ENCODE assay signal across 1 cellular context in genomic region chr7:16079723-16080122, GRCh38.
TF ChIP-seq lines count a peak whose summit lies in the region.

No MANE protein-coding gene starts in this region.

TF ChIP-seq in K562, 482 proteins besides CTCF, POLR2A, EP300 and RAD21 (continued from another document):
- TF ChIP-seq ZNF76 (CRISPR knock-in tag; IDR thresholded peaks at IDR 0.05; ENCODE audit: borderline replicate concordance) (no peak), ZNF133 (CRISPR knock-in tag; IDR thresholded peaks at IDR 0.05) (no peak), RNF219 (CRISPR knock-in tag; IDR thresholded peaks at IDR 0.05) (no peak), ZNF77 (CRISPR knock-in tag; IDR thresholded peaks at IDR 0.05) (no peak), ETS1 (conservative IDR thresholded peaks at IDR 0.05; ENCODE audit: control insufficient read depth, low read depth, low read length) (no peak), DMBX1 (CRISPR knock-in tag; IDR thresholded peaks at IDR 0.05; ENCODE audit: borderline replicate concordance) (no peak), ZKSCAN3 (CRISPR knock-in tag; IDR thresholded peaks at IDR 0.05) (no peak), MAFF (IDR thresholded peaks at IDR 0.05; ENCODE audit: low read length) (no peak), MXD1 (CRISPR knock-in tag; IDR thresholded peaks at IDR 0.05; ENCODE audit: borderline replicate concordance, poor library complexity, severe bottlenecking) (no peak), ZKSCAN8 (CRISPR knock-in tag; IDR thresholded peaks at IDR 0.05) (no peak), TOE1 (IDR thresholded peaks at IDR 0.05; ENCODE audit: borderline replicate concordance) (no peak), TOE1 (CRISPR knock-in tag; IDR thresholded peaks at IDR 0.05; ENCODE audit: borderline replicate concordance, low read depth) (no peak), TFAP4 (CRISPR knock-in tag; IDR thresholded peaks at IDR 0.05; ENCODE audit: borderline replicate concordance) (no peak), SMARCE1 (IDR thresholded peaks at IDR 0.05) (no peak), FOXJ3 (CRISPR knock-in tag; IDR thresholded peaks at IDR 0.05) (no peak), NFIC (IDR thresholded peaks at IDR 0.05) (no peak)
- TF ChIP-seq, protein P1, sequence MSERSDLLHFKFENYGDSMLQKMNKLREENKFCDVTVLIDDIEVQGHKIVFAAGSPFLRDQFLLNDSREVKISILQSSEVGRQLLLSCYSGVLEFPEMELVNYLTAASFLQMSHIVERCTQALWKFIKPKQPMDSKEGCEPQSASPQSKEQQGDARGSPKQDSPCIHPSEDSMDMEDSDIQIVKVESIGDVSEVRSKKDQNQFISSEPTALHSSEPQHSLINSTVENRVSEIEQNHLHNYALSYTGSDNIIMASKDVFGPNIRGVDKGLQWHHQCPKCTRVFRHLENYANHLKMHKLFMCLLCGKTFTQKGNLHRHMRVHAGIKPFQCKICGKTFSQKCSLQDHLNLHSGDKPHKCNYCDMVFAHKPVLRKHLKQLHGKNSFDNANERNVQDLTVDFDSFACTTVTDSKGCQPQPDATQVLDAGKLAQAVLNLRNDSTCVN (CRISPR knock-in tag; IDR thresholded peaks at IDR 0.05), result no peak
- TF ChIP-seq, protein P2, sequence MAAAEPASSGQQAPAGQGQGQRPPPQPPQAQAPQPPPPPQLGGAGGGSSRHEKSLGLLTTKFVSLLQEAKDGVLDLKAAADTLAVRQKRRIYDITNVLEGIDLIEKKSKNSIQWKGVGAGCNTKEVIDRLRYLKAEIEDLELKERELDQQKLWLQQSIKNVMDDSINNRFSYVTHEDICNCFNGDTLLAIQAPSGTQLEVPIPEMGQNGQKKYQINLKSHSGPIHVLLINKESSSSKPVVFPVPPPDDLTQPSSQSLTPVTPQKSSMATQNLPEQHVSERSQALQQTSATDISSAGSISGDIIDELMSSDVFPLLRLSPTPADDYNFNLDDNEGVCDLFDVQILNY (CRISPR knock-in tag; IDR thresholded peaks at IDR 0.05), result no peak
